In the genomic region with DNA sequence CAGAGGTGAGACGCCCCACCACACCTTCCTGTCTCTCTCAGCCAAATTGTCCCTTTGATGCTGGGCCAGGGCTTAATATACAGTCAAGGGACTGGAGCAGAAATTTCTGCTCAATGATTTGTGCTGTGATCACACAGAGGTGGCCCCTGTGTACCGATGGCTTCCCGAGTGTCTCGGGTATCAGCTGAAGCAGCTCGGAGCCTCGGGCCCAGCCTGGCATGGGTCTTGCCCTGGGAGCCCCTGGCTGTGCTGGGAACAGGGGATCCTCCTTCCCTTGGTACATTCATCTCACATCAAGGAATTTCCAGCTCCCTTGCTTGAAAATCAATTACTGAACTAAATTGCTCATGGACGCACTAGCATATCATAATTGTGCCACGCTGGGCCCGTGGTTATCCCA, we compare ENCODE assay signal across 32 cellular contexts.
"Had no signal": no experiment of that assay in that cellular context is flagged by ENCODE, and none has a peak within 500 bp of the region (broad histone marks: within the 10 kb centered on the region; RNA-seq: fewer than 3 reads in every experiment).

No MANE protein-coding gene starts in this region.

- H3K27ac Mint-ChIP-seq: activated CD4-positive, alpha-beta memory T cell treated with anti-CD3 and anti-CD28 coated beads, Interleukin-2, amount 10 ng/mL, durations not matched to agents 7 days and 5 days; activated CD8-positive, alpha-beta memory T cell treated with anti-CD3 and anti-CD28 coated beads, Interleukin-2, amount 10 ng/mL, durations not matched to agents 7 days and 5 days; activated naive CD4-positive, alpha-beta T cell treated with anti-CD3 and anti-CD28 coated beads, Interleukin-2, amount 10 ng/mL, durations not matched to agents 7 days and 5 days; activated naive CD8-positive, alpha-beta T cell; activated naive CD8-positive, alpha-beta T cell treated with anti-CD3 and anti-CD28 coated beads, Interleukin-2, amount 50 U/mL, for 24 hours; T-cell; T-helper 17 cell had no signal

- H3K4me1 Mint-ChIP-seq: activated CD4-positive, alpha-beta memory T cell treated with anti-CD3 and anti-CD28 coated beads, Interleukin-2, amount 10 ng/mL, durations not matched to agents 7 days and 5 days; activated CD8-positive, alpha-beta memory T cell treated with anti-CD3 and anti-CD28 coated beads, Interleukin-2, amount 10 ng/mL, durations not matched to agents 7 days and 5 days had no signal

- H3K27ac ChIP-seq: VCaP had no signal

- DNase-seq: activated CD4-positive, alpha-beta memory T cell treated with anti-CD3 and anti-CD28 coated beads, Interleukin-2, amount 10 ng/mL, durations not matched to agents 7 days and 5 days; activated CD4-positive, alpha-beta T cell treated with anti-CD3 and anti-CD28 coated beads for 1 hour; activated CD4-positive, alpha-beta T cell treated with anti-CD3 and anti-CD28 coated beads for 48 hours; activated CD4-positive, CD25-positive, alpha-beta regulatory T cell; activated CD8-positive, alpha-beta memory T cell treated with anti-CD3 and anti-CD28 coated beads for 24 hours; activated CD8-positive, alpha-beta memory T cell treated with anti-CD3 and anti-CD28 coated beads, Interleukin-2, amount 10 ng/mL, durations not matched to agents 7 days and 5 days; activated CD8-positive, alpha-beta memory T cell treated with anti-CD3 and anti-CD28 coated beads, Interleukin-2, amount 50 U/mL, for 48 hours; activated effector memory CD4-positive, alpha-beta T cell treated with Interleukin-2 at 50 U/mL for 16 hours; activated naive CD4-positive, alpha-beta T cell treated with anti-CD3 and anti-CD28 coated beads, Interleukin-2, amount 10 ng/mL, durations not matched to agents 7 days and 5 days; activated naive CD8-positive, alpha-beta T cell treated with anti-CD3 and anti-CD28 coated beads, Interleukin-2, amount 50 U/mL, for 24 hours; activated T-cell treated with anti-CD3 and anti-CD28 coated beads, Interleukin-2, amount 50 U/mL, for 48 hours; central memory CD4-positive, alpha-beta T cell; Kasumi-1; KBM-7; MM.1S; MV-4-11; NCI-H1092; NCI-H1436 treated with DMSO at 0.1 percent for 48 hours; NCI-H2029; NCI-H2171; NCI-H510A; NCI-H526; NCI-H748 treated with DMSO at 0.1 percent for 48 hours; NK-92 treated with Interleukin-12 subunit alpha and Interleukin-12 subunit beta, amount 100 ng/mL, for 24 hours; OCI-M1; SIG-M5; T-cell; T-helper 17 cell had no signal

- H3K36me3 Mint-ChIP-seq: activated CD8-positive, alpha-beta memory T cell treated with anti-CD3 and anti-CD28 coated beads, Interleukin-2, amount 10 ng/mL, durations not matched to agents 7 days and 5 days; activated naive CD4-positive, alpha-beta T cell treated with anti-CD3 and anti-CD28 coated beads, Interleukin-2, amount 10 ng/mL, durations not matched to agents 7 days and 5 days; activated naive CD8-positive, alpha-beta T cell; brain; T-cell had no signal

- H3K27me3 Mint-ChIP-seq: activated CD4-positive, alpha-beta memory T cell treated with anti-CD3 and anti-CD28 coated beads, Interleukin-2, amount 10 ng/mL, durations not matched to agents 7 days and 5 days; activated naive CD8-positive, alpha-beta T cell treated with anti-CD3 and anti-CD28 coated beads, Interleukin-2, amount 50 U/mL, for 24 hours had no signal

- H3K4me3 Mint-ChIP-seq: activated CD4-positive, alpha-beta memory T cell treated with anti-CD3 and anti-CD28 coated beads, Interleukin-2, amount 10 ng/mL, durations not matched to agents 7 days and 5 days; activated CD8-positive, alpha-beta memory T cell treated with anti-CD3 and anti-CD28 coated beads, Interleukin-2, amount 10 ng/mL, durations not matched to agents 7 days and 5 days; activated naive CD4-positive, alpha-beta T cell treated with anti-CD3 and anti-CD28 coated beads, Interleukin-2, amount 10 ng/mL, durations not matched to agents 7 days and 5 days; activated naive CD8-positive, alpha-beta T cell; activated naive CD8-positive, alpha-beta T cell treated with anti-CD3 and anti-CD28 coated beads, Interleukin-2, amount 50 U/mL, for 24 hours; brain; T-cell; T-helper 17 cell had no signal

- ATAC-seq: activated CD8-positive, alpha-beta memory T cell treated with anti-CD3 and anti-CD28 coated beads, Interleukin-2, amount 10 ng/mL, durations not matched to agents 7 days and 5 days; activated naive CD8-positive, alpha-beta T cell treated with anti-CD3 and anti-CD28 coated beads, Interleukin-2, amount 50 U/mL, for 24 hours; SK-N-SH treated with all-trans-retinoic acid at 6 μM for 48 hours; T-cell; T-helper 17 cell had no signal

- H3K9me3 Mint-ChIP-seq: activated CD4-positive, alpha-beta memory T cell treated with anti-CD3 and anti-CD28 coated beads, Interleukin-2, amount 10 ng/mL, durations not matched to agents 7 days and 5 days; activated naive CD4-positive, alpha-beta T cell treated with anti-CD3 and anti-CD28 coated beads, Interleukin-2, amount 10 ng/mL, durations not matched to agents 7 days and 5 days; activated naive CD8-positive, alpha-beta T cell treated with anti-CD3 and anti-CD28 coated beads, Interleukin-2, amount 50 U/mL, for 24 hours; T-cell had no signal
